1 cellular context compared by ENCODE assay signal in genomic region chr1:153977250-153978240, GRCh38.
TF ChIP-seq lines count a peak whose summit lies in the region.

TSS of gene JTB (minus strand) at chr1:153977674. CDS start at chr1:153977252, 422 bp downstream.

TF ChIP-seq in K562, 482 proteins besides CTCF, POLR2A, EP300 and RAD21 (continued from another document and continues in another):
- TF ChIP-seq TSHZ1 (CRISPR knock-in tag; IDR thresholded peaks at IDR 0.05) (no peak), ZFP1 (CRISPR knock-in tag; IDR thresholded peaks at IDR 0.05) (no peak), ZNF449 (CRISPR knock-in tag; IDR thresholded peaks at IDR 0.05) (no peak), HOXB6 (CRISPR knock-in tag; IDR thresholded peaks at IDR 0.05; ENCODE audit: borderline replicate concordance) (no peak), DPF2 (IDR thresholded peaks at IDR 0.05) (no peak), RFX5 (IDR thresholded peaks at IDR 0.05; ENCODE audit: low read depth, low read length) (no peak), KDM5B (IDR thresholded peaks at IDR 0.05; ENCODE audit: insufficient replicate concordance, low read depth, low read length) (peak; percentile 89), ZNF707 (CRISPR knock-in tag; conservative IDR thresholded peaks at IDR 0.05) (no peak), MLLT1 (IDR thresholded peaks at IDR 0.05) (no peak; a peak in 1 of 4 replicates), ATF2 (CRISPR knock-in tag; IDR thresholded peaks at IDR 0.05) (no peak), MEF2D (tag; conservative IDR thresholded peaks at IDR 0.05; ENCODE audit: low read depth) (no peak), ZNF184 (CRISPR knock-in tag; IDR thresholded peaks at IDR 0.05) (no peak), CBFA2T2 (conservative IDR thresholded peaks at IDR 0.05) (no peak), RBFOX2 (IDR thresholded peaks at IDR 0.05; ENCODE audit: low read depth, low read length) (peak; percentile 95), ZNF77 (CRISPR knock-in tag; IDR thresholded peaks at IDR 0.05) (no peak), GABPB2 (CRISPR knock-in tag; conservative IDR thresholded peaks at IDR 0.05) (no peak), RBM15 (IDR thresholded peaks at IDR 0.05; ENCODE audit: insufficient read depth, low read length) (no peak), POLR2AphosphoS2 (IDR thresholded peaks at IDR 0.05; ENCODE audit: low read length) (no peak), ETV5 (CRISPR knock-in tag; IDR thresholded peaks at IDR 0.05; ENCODE audit: low read depth) (no peak; the same call in 1 of the 2 replicates), FIP1L1 (IDR thresholded peaks at IDR 0.05; ENCODE audit: low read depth, low read length, poor library complexity, severe bottlenecking) (no peak), SAP30 (IDR thresholded peaks at IDR 0.05; ENCODE audit: borderline replicate concordance, insufficient read depth, low read depth, low read length, poor library complexity, severe bottlenecking) (peak; percentile 47), ZNF12 (CRISPR knock-in tag; IDR thresholded peaks at IDR 0.05) (0 out of 2 replicates have a peak, but pooled peaks have one; percentile 7), EGR1 (conservative IDR thresholded peaks at IDR 0.05) (peak; percentile 86), RBM17 (IDR thresholded peaks at IDR 0.05; ENCODE audit: borderline replicate concordance, low read depth, low read length) (no peak), HIVEP1 (CRISPR knock-in tag; IDR thresholded peaks at IDR 0.05) (0 out of 2 replicates have a peak, but pooled peaks have one; percentile 2), ZNF274 (IDR thresholded peaks at IDR 0.05; ENCODE audit: borderline replicate concordance, low read depth, low read length) (no peak; the same call in 1 of the 2 replicates), MEIS2 (IDR thresholded peaks at IDR 0.05; ENCODE audit: partially characterized antibody) (no peak), NCOA1 (IDR thresholded peaks at IDR 0.05; ENCODE audit: low read depth) (no peak), ZNF3 (CRISPR knock-in tag; IDR thresholded peaks at IDR 0.05) (no peak), E4F1 (CRISPR knock-in tag; IDR thresholded peaks at IDR 0.05; ENCODE audit: borderline replicate concordance) (no peak), ZNF431 (CRISPR knock-in tag; IDR thresholded peaks at IDR 0.05) (no peak), CBFB (CRISPR knock-in tag; IDR thresholded peaks at IDR 0.05) (no peak), ZNF592 (IDR thresholded peaks at IDR 0.05) (0 out of 2 replicates have a peak, but pooled peaks have one; percentile 18), HMG20B (CRISPR knock-in tag; IDR thresholded peaks at IDR 0.05) (no peak), STAG1 (CRISPR knock-in tag; IDR thresholded peaks at IDR 0.05; ENCODE audit: borderline replicate concordance) (no peak), CAMTA2 (CRISPR knock-in tag; conservative IDR thresholded peaks at IDR 0.05) (no peak), SMARCA5 (IDR thresholded peaks at IDR 0.05) (0 out of 2 replicates have a peak, but pooled peaks have one; percentile 6), HDAC1 (IDR thresholded peaks at IDR 0.05) (no peak; a peak in 1 of 4 replicates), ZNF644 (tag; IDR thresholded peaks at IDR 0.05; ENCODE audit: low read depth) (no peak), ZNF583 (CRISPR knock-in tag; IDR thresholded peaks at IDR 0.05) (no peak), RB1 (IDR thresholded peaks at IDR 0.05; ENCODE audit: low read depth) (peak; percentile 64; the same call in 1 of the 2 replicates)
- TF ChIP-seq, protein P1, sequence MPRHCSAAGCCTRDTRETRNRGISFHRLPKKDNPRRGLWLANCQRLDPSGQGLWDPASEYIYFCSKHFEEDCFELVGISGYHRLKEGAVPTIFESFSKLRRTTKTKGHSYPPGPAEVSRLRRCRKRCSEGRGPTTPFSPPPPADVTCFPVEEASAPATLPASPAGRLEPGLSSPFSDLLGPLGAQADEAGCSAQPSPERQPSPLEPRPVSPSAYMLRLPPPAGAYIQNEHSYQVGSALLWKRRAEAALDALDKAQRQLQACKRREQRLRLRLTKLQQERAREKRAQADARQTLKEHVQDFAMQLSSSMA (CRISPR knock-in tag; IDR thresholded peaks at IDR 0.05) = no peak
- TF ChIP-seq, protein P2, sequence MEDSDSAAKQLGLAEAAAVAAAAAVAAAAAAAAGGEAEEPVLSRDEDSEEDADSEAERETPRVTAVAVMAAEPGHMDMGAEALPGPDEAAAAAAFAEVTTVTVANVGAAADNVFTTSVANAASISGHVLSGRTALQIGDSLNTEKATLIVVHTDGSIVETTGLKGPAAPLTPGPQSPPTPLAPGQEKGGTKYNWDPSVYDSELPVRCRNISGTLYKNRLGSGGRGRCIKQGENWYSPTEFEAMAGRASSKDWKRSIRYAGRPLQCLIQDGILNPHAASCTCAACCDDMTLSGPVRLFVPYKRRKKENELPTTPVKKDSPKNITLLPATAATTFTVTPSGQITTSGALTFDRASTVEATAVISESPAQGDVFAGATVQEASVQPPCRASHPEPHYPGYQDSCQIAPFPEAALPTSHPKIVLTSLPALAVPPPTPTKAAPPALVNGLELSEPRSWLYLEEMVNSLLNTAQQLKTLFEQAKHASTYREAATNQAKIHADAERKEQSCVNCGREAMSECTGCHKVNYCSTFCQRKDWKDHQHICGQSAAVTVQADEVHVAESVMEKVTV (CRISPR knock-in tag; IDR thresholded peaks at IDR 0.05) = no peak
- TF ChIP-seq, protein P3, sequence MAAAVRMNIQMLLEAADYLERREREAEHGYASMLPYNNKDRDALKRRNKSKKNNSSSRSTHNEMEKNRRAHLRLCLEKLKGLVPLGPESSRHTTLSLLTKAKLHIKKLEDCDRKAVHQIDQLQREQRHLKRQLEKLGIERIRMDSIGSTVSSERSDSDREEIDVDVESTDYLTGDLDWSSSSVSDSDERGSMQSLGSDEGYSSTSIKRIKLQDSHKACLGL (CRISPR knock-in tag; IDR thresholded peaks at IDR 0.05; ENCODE audit: borderline replicate concordance, poor library complexity, severe bottlenecking) = no peak
- TF ChIP-seq, protein P4, sequence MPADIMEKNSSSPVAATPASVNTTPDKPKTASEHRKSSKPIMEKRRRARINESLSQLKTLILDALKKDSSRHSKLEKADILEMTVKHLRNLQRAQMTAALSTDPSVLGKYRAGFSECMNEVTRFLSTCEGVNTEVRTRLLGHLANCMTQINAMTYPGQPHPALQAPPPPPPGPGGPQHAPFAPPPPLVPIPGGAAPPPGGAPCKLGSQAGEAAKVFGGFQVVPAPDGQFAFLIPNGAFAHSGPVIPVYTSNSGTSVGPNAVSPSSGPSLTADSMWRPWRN (IDR thresholded peaks at IDR 0.05; ENCODE audit: low read depth) = no peak
- TF ChIP-seq, protein P5, sequence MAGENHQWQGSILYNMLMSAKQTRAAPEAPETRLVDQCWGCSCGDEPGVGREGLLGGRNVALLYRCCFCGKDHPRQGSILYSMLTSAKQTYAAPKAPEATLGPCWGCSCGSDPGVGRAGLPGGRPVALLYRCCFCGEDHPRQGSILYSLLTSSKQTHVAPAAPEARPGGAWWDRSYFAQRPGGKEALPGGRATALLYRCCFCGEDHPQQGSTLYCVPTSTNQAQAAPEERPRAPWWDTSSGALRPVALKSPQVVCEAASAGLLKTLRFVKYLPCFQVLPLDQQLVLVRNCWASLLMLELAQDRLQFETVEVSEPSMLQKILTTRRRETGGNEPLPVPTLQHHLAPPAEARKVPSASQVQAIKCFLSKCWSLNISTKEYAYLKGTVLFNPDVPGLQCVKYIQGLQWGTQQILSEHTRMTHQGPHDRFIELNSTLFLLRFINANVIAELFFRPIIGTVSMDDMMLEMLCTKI (IDR thresholded peaks at IDR 0.05; ENCODE audit: partially characterized antibody) = no peak
